1 cellular context compared by ENCODE assay signal in the genomic region with DNA sequence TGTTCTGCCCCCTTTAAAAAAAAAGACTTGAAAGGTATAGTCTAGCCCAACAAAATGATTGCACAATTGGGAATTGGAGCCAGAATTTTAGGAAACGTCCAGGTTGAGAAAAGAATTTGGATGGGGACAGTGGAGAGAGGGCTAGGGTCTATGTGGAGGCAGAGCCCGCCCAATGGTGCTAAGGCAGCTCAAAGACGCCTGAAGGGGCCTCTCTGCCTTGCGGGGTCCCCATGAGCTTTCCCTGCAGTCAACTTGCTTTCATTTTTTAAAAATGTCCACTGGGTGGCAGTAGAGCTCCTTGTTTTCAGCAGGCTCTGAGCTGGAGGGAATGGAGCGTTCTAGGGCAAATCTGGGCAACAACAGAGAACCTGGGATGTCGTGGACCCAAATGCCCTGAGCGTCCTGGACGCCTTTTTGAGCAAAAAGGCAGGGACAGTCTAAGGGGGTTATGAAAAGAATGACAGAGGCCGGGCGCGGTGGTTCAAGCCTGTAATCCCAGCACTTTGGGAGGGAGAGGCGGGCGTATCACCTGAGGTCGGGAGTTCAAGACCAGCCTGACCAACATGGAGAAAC.
TF ChIP-seq lines count a peak whose summit lies in the region.

No MANE protein-coding gene starts in this region.

TF ChIP-seq in A549, 52 proteins besides CTCF, POLR2A, EP300 and RAD21 (continued from another document):
- TF ChIP-seq, protein P1, sequence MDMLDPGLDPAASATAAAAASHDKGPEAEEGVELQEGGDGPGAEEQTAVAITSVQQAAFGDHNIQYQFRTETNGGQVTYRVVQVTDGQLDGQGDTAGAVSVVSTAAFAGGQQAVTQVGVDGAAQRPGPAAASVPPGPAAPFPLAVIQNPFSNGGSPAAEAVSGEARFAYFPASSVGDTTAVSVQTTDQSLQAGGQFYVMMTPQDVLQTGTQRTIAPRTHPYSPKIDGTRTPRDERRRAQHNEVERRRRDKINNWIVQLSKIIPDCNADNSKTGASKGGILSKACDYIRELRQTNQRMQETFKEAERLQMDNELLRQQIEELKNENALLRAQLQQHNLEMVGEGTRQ (IDR thresholded peaks at IDR 0.05), result no peak
- TF ChIP-seq, protein P2, sequence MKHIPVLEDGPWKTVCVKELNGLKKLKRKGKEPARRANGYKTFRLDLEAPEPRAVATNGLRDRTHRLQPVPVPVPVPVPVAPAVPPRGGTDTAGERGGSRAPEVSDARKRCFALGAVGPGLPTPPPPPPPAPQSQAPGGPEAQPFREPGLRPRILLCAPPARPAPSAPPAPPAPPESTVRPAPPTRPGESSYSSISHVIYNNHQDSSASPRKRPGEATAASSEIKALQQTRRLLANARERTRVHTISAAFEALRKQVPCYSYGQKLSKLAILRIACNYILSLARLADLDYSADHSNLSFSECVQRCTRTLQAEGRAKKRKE (CRISPR knock-in tag; IDR thresholded peaks at IDR 0.05; ENCODE audit: low read depth), result no peak
- TF ChIP-seq PHF8 (IDR thresholded peaks at IDR 0.05; ENCODE audit: borderline replicate concordance, low read depth), result no peak
- peak; percentile 64 for TF ChIP-seq SMC3 (IDR thresholded peaks at IDR 0.05)
